In the genomic region with DNA sequence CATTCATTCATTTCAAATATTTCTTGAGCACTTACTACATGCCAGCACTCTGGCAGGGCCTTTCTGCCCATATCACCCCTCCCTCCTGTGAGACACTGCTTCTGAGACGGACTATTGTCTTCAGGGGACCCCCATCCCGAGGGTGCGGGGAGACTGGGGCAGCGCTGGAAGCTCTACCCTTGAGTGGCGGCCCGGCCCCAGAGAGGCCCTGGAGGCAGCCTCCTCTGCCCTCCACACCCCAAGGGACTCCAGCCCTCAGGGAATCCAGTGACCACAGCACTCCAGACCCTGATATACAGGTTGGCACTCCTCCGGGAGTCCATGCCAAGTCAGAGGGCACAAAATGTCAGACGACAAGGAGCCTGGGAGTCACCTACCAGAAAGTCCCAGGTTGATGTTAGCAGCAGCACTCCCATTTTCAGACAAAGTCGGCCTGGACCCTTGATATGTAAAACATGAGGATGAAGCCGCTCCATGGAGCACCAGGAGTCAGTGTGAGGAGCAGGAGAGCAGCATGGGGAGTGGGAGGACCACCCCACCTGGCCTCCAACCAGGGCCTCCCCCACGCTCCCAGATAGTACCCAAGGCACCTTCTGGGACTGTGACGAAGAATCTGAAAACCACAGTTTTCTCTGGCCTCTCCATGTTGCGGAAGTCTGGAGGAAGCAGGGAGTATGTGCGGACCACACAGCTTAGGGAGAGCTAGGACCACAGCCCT, we compare ENCODE assay signal across 24 cellular contexts. TPM values are rescaled to one million over a fixed set of nuclear protein-coding genes. Genes with fewer than 3 reads are reported as not detected.
A peak's percentile ranks its signal among the peaks of the same experiment; 100 is the strongest.
DNase-seq lines count a peak whose midpoint lies in the region; ATAC-seq and TF ChIP-seq lines count a peak whose summit lies in the region.
"Had no signal": no experiment of that assay in that cellular context is flagged by ENCODE, and none has a peak within 500 bp of the region (broad histone marks: within the 10 kb centered on the region; RNA-seq: fewer than 3 reads in every experiment).

No MANE protein-coding gene starts in this region.

- TF ChIP-seq CTCF in GM06990 (IDR thresholded peaks at IDR 0.05; ENCODE audit: insufficient read depth, low read length, poor library complexity, severe bottlenecking) (no peak), dorsolateral prefrontal cortex (IDR thresholded peaks at IDR 0.05 in 54 of 56, conservative IDR thresholded peaks at IDR 0.05 in 2 of 56; ENCODE audit: low read depth in 1 of 56, partially characterized antibody in 56 of 56) (no peak), type B pancreatic cell (conservative IDR thresholded peaks at IDR 0.05) (no peak)

- H3K4me3 ChIP-seq in GM06990 (replicated peaks; ENCODE audit: low read depth, low read length), result peak overlapping the region; percentile 1; the same call in 1 of the 2 replicates
- H3K4me3 ChIP-seq in Karpas-422 (ENCODE audit: low read length), result peak overlapping the region; percentile 44; the same call in 1 of the 2 replicates
- H3K4me3 ChIP-seq in dorsolateral prefrontal cortex, result no peak overlapping the region
- H3K4me3 ChIP-seq: right lobe of liver had no signal

- no peak for ATAC-seq in stimulated activated naive B cell treated with anti-CD40 and anti-IgM and Interleukin-4, amounts not matched to agents 10 μg/mL and 1 μg/mL and 100 μg/mL, for 72 hours (replicated peaks)
- ATAC-seq: CD8-positive, alpha-beta T cell; right lobe of liver had no signal

- peaks cover 17% of the 10 kb centered on the region; the same call in 1 of the 2 replicates for H4K20me1 ChIP-seq in Karpas-422 (ENCODE audit: insufficient read depth, low read depth, low read length)

- H3K36me3 ChIP-seq in GM06990 (ENCODE audit: control insufficient read depth, insufficient read depth, low read length) (peaks cover 13% of the 10 kb centered on the region), Karpas-422 (ENCODE audit: insufficient read depth, low read length) (peaks cover 4% of the 10 kb centered on the region; the same call in 1 of the 2 replicates)
- H3K36me3 ChIP-seq: brain microvascular endothelial cell, right lobe of liver had no signal

- no peaks in the 10 kb centered on the region for H3K9me2 ChIP-seq in Karpas-422 (replicated peaks; ENCODE audit: insufficient read depth, low read length)

- H3K27me3 Mint-ChIP-seq in stimulated activated naive B cell treated with anti-CD40 and anti-IgM and Interleukin-4, amounts not matched to agents 10 μg/mL and 1 μg/mL and 100 μg/mL, for 72 hours, result no peaks in the 10 kb centered on the region
- peaks cover 8% of the 10 kb centered on the region for H3K27me3 Mint-ChIP-seq in type B pancreatic cell
- H3K27me3 Mint-ChIP-seq: activated naive CD8-positive, alpha-beta T cell treated with anti-CD3 and anti-CD28 coated beads, Interleukin-2, amount 50 U/mL, for 24 hours had no signal

- intact Hi-C loops in dorsolateral prefrontal cortex (cut with DNase I), result no loop called here

- peaks cover 99% of the 10 kb centered on the region for H3K4me1 ChIP-seq in Karpas-422 (ENCODE audit: low read length)

- peak overlapping the region; percentile 20 to 69 for H3K4me3 Mint-ChIP-seq in stimulated activated naive B cell treated with anti-CD40 and anti-IgM and Interleukin-4, amounts not matched to agents 10 μg/mL and 1 μg/mL and 100 μg/mL, for 72 hours
- no peak overlapping the region for H3K4me3 Mint-ChIP-seq in type B pancreatic cell
- H3K4me3 Mint-ChIP-seq: activated CD4-positive, alpha-beta T cell treated with anti-CD3 and anti-CD28 coated beads, Interleukin-2, amount 10 ng/mL, durations not matched to agents 7 days and 5 days; activated naive CD8-positive, alpha-beta T cell treated with anti-CD3 and anti-CD28 coated beads, Interleukin-2, amount 50 U/mL, for 24 hours; CD8-positive, alpha-beta T cell had no signal

- H3K9ac ChIP-seq in Karpas-422 (ENCODE audit: low read length), result peak overlapping the region; percentile 45

- H3K4me1 Mint-ChIP-seq in stimulated activated naive B cell treated with anti-CD40 and anti-IgM and Interleukin-4, amounts not matched to agents 10 μg/mL and 1 μg/mL and 100 μg/mL, for 72 hours, result peaks cover 75 to 97% of the 10 kb centered on the region in 2 donors
- H3K4me1 Mint-ChIP-seq in type B pancreatic cell (ENCODE audit: unreplicated experiment), result peaks cover 8% of the 10 kb centered on the region

- H3K4me2 ChIP-seq in Karpas-422 (ENCODE audit: low read depth, low read length, poor library complexity, severe bottlenecking), result peak overlapping the region; percentile 92

- no peak overlapping the region for H2AFZ ChIP-seq in Karpas-422 (ENCODE audit: low read length)

- peaks cover 0 to 2% of the 10 kb centered on the region in 2 donors for H3K9me3 Mint-ChIP-seq in stimulated activated naive B cell treated with anti-CD40 and anti-IgM and Interleukin-4, amounts not matched to agents 10 μg/mL and 1 μg/mL and 100 μg/mL, for 72 hours
- H3K9me3 Mint-ChIP-seq in type B pancreatic cell, result no peaks in the 10 kb centered on the region
- H3K9me3 Mint-ChIP-seq: activated CD4-positive, alpha-beta T cell treated with anti-CD3 and anti-CD28 coated beads, Interleukin-2, amount 10 ng/mL, durations not matched to agents 7 days and 5 days; activated naive CD8-positive, alpha-beta T cell treated with anti-CD3 and anti-CD28 coated beads, Interleukin-2, amount 50 U/mL, for 24 hours; CD8-positive, alpha-beta T cell had no signal

- DNase-seq in GM06990 (ENCODE audit: extremely low read depth, insufficient read length), result no peak
- no peak for DNase-seq in Karpas-422
- DNase-seq in dorsolateral prefrontal cortex, result no peak
- no peak for DNase-seq in stimulated activated naive B cell treated with anti-CD40 and anti-IgM and Interleukin-4, amounts not matched to agents 10 μg/mL and 1 μg/mL and 100 μg/mL, for 72 hours
- DNase-seq in type B pancreatic cell (ENCODE audit: extremely low spot score, unreplicated experiment), result no peak
- DNase-seq in activated CD4-positive, alpha-beta T cell treated with anti-CD3 and anti-CD28 coated beads for 48 hours, result no peak
- DNase-seq in NCI-H82 (lab: John Stamatoyannopoulos, UW), result no peak
- DNase-seq: activated CD4-positive, alpha-beta T cell treated with anti-CD3 and anti-CD28 coated beads, Interleukin-2, amount 10 ng/mL, durations not matched to agents 7 days and 5 days; activated naive CD8-positive, alpha-beta T cell treated with anti-CD3 and anti-CD28 coated beads, Interleukin-2, amount 50 U/mL, for 24 hours; brain microvascular endothelial cell; CD8-positive, alpha-beta T cell; dermis blood vessel endothelial cell; GOT3; head of caudate nucleus; Kasumi-1; NCI-H1048; NCI-H2029 treated with DMSO at 0.1 percent for 48 hours; NCI-H510A; SHP77 treated with DMSO at 0.1 percent for 48 hours; T-helper 1 cell had no signal

- H3K27ac Mint-ChIP-seq in stimulated activated naive B cell treated with anti-CD40 and anti-IgM and Interleukin-4, amounts not matched to agents 10 μg/mL and 1 μg/mL and 100 μg/mL, for 72 hours, result peak overlapping the region; percentile 97
- H3K27ac Mint-ChIP-seq in type B pancreatic cell, result no peak overlapping the region
- H3K27ac Mint-ChIP-seq: CD8-positive, alpha-beta T cell had no signal

- H3K79me2 ChIP-seq in Karpas-422 (ENCODE audit: low read length), result peaks cover 96% of the 10 kb centered on the region

- no peaks in the 10 kb centered on the region for H3K9me3 ChIP-seq in Karpas-422 (ENCODE audit: low read length)
- H3K9me3 ChIP-seq: right lobe of liver had no signal

- H3K36me3 Mint-ChIP-seq in stimulated activated naive B cell treated with anti-CD40 and anti-IgM and Interleukin-4, amounts not matched to agents 10 μg/mL and 1 μg/mL and 100 μg/mL, for 72 hours, result peaks cover 41 to 62% of the 10 kb centered on the region in 2 donors
- peaks cover 3% of the 10 kb centered on the region for H3K36me3 Mint-ChIP-seq in type B pancreatic cell
- H3K36me3 Mint-ChIP-seq: CD8-positive, alpha-beta T cell had no signal

- no peaks in the 10 kb centered on the region for H3K27me3 ChIP-seq in GM06990 (replicated peaks; ENCODE audit: control insufficient read depth, insufficient read depth, low read length)
- H3K27me3 ChIP-seq in Karpas-422 (ENCODE audit: low read length), result no peaks in the 10 kb centered on the region
- H3K27me3 ChIP-seq in dorsolateral prefrontal cortex, result no peaks in the 10 kb centered on the region
- H3K27me3 ChIP-seq: brain microvascular endothelial cell, right lobe of liver had no signal

- H3K27ac ChIP-seq in Karpas-422 (ENCODE audit: low read length), result peak overlapping the region; percentile 99
- peak overlapping the region in 58 of 59 donors; percentile 38 to 100 (median 99) for H3K27ac ChIP-seq in dorsolateral prefrontal cortex
- H3K27ac ChIP-seq: brain microvascular endothelial cell, right lobe of liver had no signal

RNA-seq across cellular contexts. Expression of a gene that starts 20.7 kb away (rescaled TPM):
- total RNA-seq in Karpas-422 (2014; rRNA removed; shearing (Covaris generic); ENCODE audit: low replicate concordance), result 72.3 and 117 TPM in 2 replicates
- total RNA-seq in dorsolateral prefrontal cortex (100 to 1,000 TPM in 2 of 120 experiments, 10 to 100 TPM in 118; 13.9 to 125 (median 40.5) TPM), type B pancreatic cell (ENCODE audit: low replicate concordance) (4.6 and 6.2 TPM in 2 replicates)

RNA-seq across cellular contexts. Expression of a gene that starts 32.5 kb away (rescaled TPM):
- not detected in 2 replicates for total RNA-seq in Karpas-422 (2014; rRNA removed; shearing (Covaris generic); ENCODE audit: low replicate concordance)
- 1 to 10 TPM in 11 of 120 experiments, under 1 TPM in 26, not detected in 83; 0.38 to 2.2 (median 0.64) TPM for total RNA-seq in dorsolateral prefrontal cortex
- 3.5 and 56.6 TPM in 2 replicates for total RNA-seq in type B pancreatic cell (ENCODE audit: low replicate concordance)
- total RNA-seq: activated CD4-positive, alpha-beta T cell treated with anti-CD3 and anti-CD28 coated beads, Interleukin-2, amount 10 ng/mL, durations not matched to agents 7 days and 5 days; CD8-positive, alpha-beta T cell; dermis blood vessel endothelial cell; endothelial cell of umbilical vein; lung microvascular endothelial cell; osteocyte had no signal

Comparison
In these comparisons a context has a peak if more than half of its experiments do, and no peak if none do; other contexts are left out.
1. H3K4me3 ChIP-seq: peak in GM06990 (single experiment) and Karpas-422 (single experiment); none in dorsolateral prefrontal cortex (0 of 59).